8 cellular contexts compared by ENCODE assay signal in genomic region chr19:57192064-57192395, GRCh38. TPM values are rescaled to one million over a fixed set of nuclear protein-coding genes. Genes with fewer than 3 reads are reported as not detected.
A peak's percentile ranks its signal among the peaks of the same experiment; 100 is the strongest.
DNase-seq lines count a peak whose midpoint lies in the region; ATAC-seq and TF ChIP-seq lines count a peak whose summit lies in the region.

No MANE protein-coding gene starts in this region.

- H2AK5ac ChIP-seq in neuronal stem cell (ENCODE audit: low read depth, low read length): peak overlapping the region; percentile 58

- no peak overlapping the region for H2BK15ac ChIP-seq in neuronal stem cell (ENCODE audit: low read length)

- H4K91ac ChIP-seq in neuronal stem cell (ENCODE audit: low read depth, low read length, poor library complexity): no peak overlapping the region

- H2AFZ ChIP-seq in OCI-LY1 (ENCODE audit: low read length): no peak overlapping the region
- H2AFZ ChIP-seq in neuronal stem cell (ENCODE audit: low read length): peak overlapping the region; percentile 91

- H3K9me3 ChIP-seq in OCI-LY1 (ENCODE audit: low read length) (peaks cover 25% of the 10 kb centered on the region), neuronal stem cell (replicated peaks in 1 of 2; ENCODE audit: control insufficient read depth in 2 of 2, insufficient read depth in 1 of 2, low read depth in 1 of 2, low read length in 2 of 2) (peaks cover 20 to 36% of the 10 kb centered on the region in 2 donors)

- H3K36me3 ChIP-seq in GM06990 (ENCODE audit: control insufficient read depth, insufficient read depth, low read length) (peaks cover 15% of the 10 kb centered on the region), OCI-LY1 (ENCODE audit: insufficient read depth, low read length) (peaks cover 59% of the 10 kb centered on the region), neuronal stem cell (replicated peaks in 1 of 2; ENCODE audit: control insufficient read depth in 2 of 2, insufficient read depth in 2 of 2, low read length in 2 of 2) (peaks cover 27 to 44% of the 10 kb centered on the region in 2 donors)

- H3K18ac ChIP-seq in neuronal stem cell (ENCODE audit: low read length): peak overlapping the region; percentile 98

- peaks cover 16% of the 10 kb centered on the region for H3K79me2 ChIP-seq in OCI-LY1 (ENCODE audit: insufficient read depth, low read length)

- H3K9me2 ChIP-seq in OCI-LY1 (ENCODE audit: low read depth, low read length): no peaks in the 10 kb centered on the region

- H3K9ac ChIP-seq in OCI-LY1 (ENCODE audit: low read length): peak overlapping the region; percentile 84
- peak overlapping the region; percentile 93 for H3K9ac ChIP-seq in neuronal stem cell (ENCODE audit: low read depth, low read length, poor library complexity)

- no peak overlapping the region for H2BK5ac ChIP-seq in neuronal stem cell (ENCODE audit: low read length)

- peaks cover 7% of the 10 kb centered on the region for H3K79me1 ChIP-seq in neuronal stem cell (ENCODE audit: low read depth, low read length)

- no peak overlapping the region for H4K8ac ChIP-seq in neuronal stem cell (ENCODE audit: low read depth, low read length)

- H3K4me1 ChIP-seq in OCI-LY1 (ENCODE audit: insufficient read depth, low read length, severe bottlenecking) (peaks cover 17% of the 10 kb centered on the region), neuronal stem cell (ENCODE audit: control insufficient read depth in 2 of 2, insufficient read depth in 1 of 2, low read depth in 1 of 2, low read length in 2 of 2) (peaks cover 0 to 8% of the 10 kb centered on the region in 2 donors)

- H3K4me3 ChIP-seq in GM06990 (replicated peaks; ENCODE audit: low read depth, low read length) (peak overlapping the region; percentile 96), OCI-LY1 (ENCODE audit: low read depth, low read length, poor library complexity, severe bottlenecking) (peak overlapping the region; percentile 81), neuronal stem cell (ENCODE audit: low read length in 2 of 2) (peak overlapping the region; percentile 87 to 97)

- H3K23ac ChIP-seq in neuronal stem cell (ENCODE audit: low read depth, low read length, poor library complexity): no peak overlapping the region

- no peak for ATAC-seq in GM18873 (IDR thresholded peaks at IDR 0.05; ENCODE audit: low FRiP score, unreplicated experiment)
- no peak for ATAC-seq in HG02970 (IDR thresholded peaks at IDR 0.05; ENCODE audit: low FRiP score, unreplicated experiment)

- no peak overlapping the region for H3K14ac ChIP-seq in neuronal stem cell (ENCODE audit: low read length)

- no peaks in the 10 kb centered on the region for H3F3A ChIP-seq in OCI-LY1 (ENCODE audit: insufficient read depth, low read length)

- H3K27ac ChIP-seq in OCI-LY1 (ENCODE audit: low read depth, low read length, poor library complexity, severe bottlenecking) (no peak overlapping the region), epithelial cell of prostate (peak overlapping the region; percentile 75), neuronal stem cell (replicated peaks; ENCODE audit: low read length) (no peak overlapping the region)

- no peak overlapping the region for H3K4ac ChIP-seq in neuronal stem cell (ENCODE audit: low read length)

- no peak overlapping the region for H2BK12ac ChIP-seq in neuronal stem cell (ENCODE audit: low read length)

- no CpG with 5 or more reads among the region's 8 CpGs for WGBS in neuronal stem cell (ENCODE audit: extremely low coverage in 2 of 2, insufficient read length in 2 of 2, insufficient replicate concordance in 1 of 2), 2 donors

- no peaks in the 10 kb centered on the region for H4K20me1 ChIP-seq in OCI-LY1 (ENCODE audit: insufficient read depth, low read length)

- no peak for TF ChIP-seq CTCF in GM06990 (IDR thresholded peaks at IDR 0.05; ENCODE audit: insufficient read depth, low read length, poor library complexity, severe bottlenecking)
- TF ChIP-seq CTCF in OCI-LY1 (IDR thresholded peaks at IDR 0.05; ENCODE audit: low read length): no peak

- no peak overlapping the region for H2BK120ac ChIP-seq in neuronal stem cell (ENCODE audit: low read depth, low read length)

- DNase-seq in GM06990 (ENCODE audit: extremely low read depth, insufficient read length) (no peak), epithelial cell of prostate (ENCODE audit: low read depth, low spot score) (no peak), neuronal stem cell (ENCODE audit: low spot score) (no peak), NCI-H128 (lab: John Stamatoyannopoulos, UW; ENCODE audit: unreplicated experiment) (no peak)
- DNase-seq in stimulated activated CD8-positive, alpha-beta memory T cell treated with anti-CD3 and anti-CD28 coated beads, Interleukin-4, amount 100 ng/mL, for 48 hours: no peak

- H3K27me3 ChIP-seq in GM06990 (replicated peaks; ENCODE audit: control insufficient read depth, insufficient read depth, low read length) (no peaks in the 10 kb centered on the region), OCI-LY1 (ENCODE audit: insufficient read depth, low read length) (no peaks in the 10 kb centered on the region), neuronal stem cell (ENCODE audit: control insufficient read depth in 3 of 3, insufficient read depth in 3 of 3, low read depth in 1 of 3, low read length in 3 of 3) (no peaks in the 10 kb centered on the region)

- H3K4me2 ChIP-seq in OCI-LY1 (ENCODE audit: low read length): peak overlapping the region; percentile 78
- peak overlapping the region; percentile 79 for H3K4me2 ChIP-seq in neuronal stem cell (ENCODE audit: insufficient read depth, low read length, poor library complexity, severe bottlenecking)

RNA-seq across cellular contexts. Expression of gene ZNF264, which starts 0.7 kb away (rescaled TPM):
- polyA plus RNA-seq in neuronal stem cell (2013, experiment 1 of 2): 6.4 TPM
- 6.6 TPM for polyA plus RNA-seq in neuronal stem cell (2013, experiment 2 of 2)

RNA-seq across cellular contexts. Expression of gene DUXA, which starts 24.7 kb away (rescaled TPM):
- not detected for polyA plus RNA-seq in neuronal stem cell (2013, experiment 1 of 2)
- not detected for polyA plus RNA-seq in neuronal stem cell (2013, experiment 2 of 2)

RNA-seq across cellular contexts. Expression of gene AURKC, which starts 38.8 kb away (rescaled TPM):
- polyA plus RNA-seq in neuronal stem cell (2013, experiment 1 of 2): 7.3 TPM
- polyA plus RNA-seq in neuronal stem cell (2013, experiment 2 of 2): 7.1 TPM

RNA-seq across cellular contexts. Expression of gene ZIM3, which starts 47.0 kb away (rescaled TPM):
- not detected for polyA plus RNA-seq in neuronal stem cell (2013, experiment 1 of 2)
- not detected for polyA plus RNA-seq in neuronal stem cell (2013, experiment 2 of 2)

RNA-seq across cellular contexts. Expression of gene ZNF805, which starts 48.4 kb away (rescaled TPM):
- polyA plus RNA-seq in neuronal stem cell (2013, experiment 1 of 2): 4.1 TPM
- polyA plus RNA-seq in neuronal stem cell (2013, experiment 2 of 2): 4.5 TPM
